In the genomic region with DNA sequence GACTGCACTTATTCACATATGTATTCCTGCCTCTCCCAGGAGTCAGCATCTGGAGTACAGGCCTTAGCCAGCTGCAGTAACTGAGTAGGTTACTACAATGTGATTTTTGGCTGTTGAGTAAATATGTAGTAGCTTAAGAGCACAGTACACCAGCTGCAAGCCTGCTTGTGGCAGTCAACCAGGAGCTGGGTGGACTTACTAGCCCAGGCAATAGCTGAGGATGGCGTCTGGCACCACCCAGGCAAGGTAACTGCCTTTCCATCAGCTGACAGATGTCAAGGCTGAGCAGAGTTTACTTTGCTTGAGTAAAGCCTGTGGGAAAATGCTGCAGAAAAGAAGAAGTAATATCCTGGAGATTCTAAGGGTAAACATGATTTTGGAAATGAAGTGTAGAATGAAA, we compare ENCODE assay signal across 1 cellular context.
TF ChIP-seq lines count a peak whose summit lies in the region.

No MANE protein-coding gene starts in this region.

TF ChIP-seq in K562, 482 proteins besides CTCF, POLR2A, EP300 and RAD21:
- no peak for TF ChIP-seq NR4A1 (CRISPR knock-in tag; IDR thresholded peaks at IDR 0.05)
- TF ChIP-seq NR4A1 (tag; IDR thresholded peaks at IDR 0.05) = no peak
- TF ChIP-seq GATA2 (CRISPR knock-in tag; IDR thresholded peaks at IDR 0.05) = no peak
- TF ChIP-seq POLR2G (IDR thresholded peaks at IDR 0.05; ENCODE audit: low read depth, low read length) = no peak
- TF ChIP-seq, protein P1, sequence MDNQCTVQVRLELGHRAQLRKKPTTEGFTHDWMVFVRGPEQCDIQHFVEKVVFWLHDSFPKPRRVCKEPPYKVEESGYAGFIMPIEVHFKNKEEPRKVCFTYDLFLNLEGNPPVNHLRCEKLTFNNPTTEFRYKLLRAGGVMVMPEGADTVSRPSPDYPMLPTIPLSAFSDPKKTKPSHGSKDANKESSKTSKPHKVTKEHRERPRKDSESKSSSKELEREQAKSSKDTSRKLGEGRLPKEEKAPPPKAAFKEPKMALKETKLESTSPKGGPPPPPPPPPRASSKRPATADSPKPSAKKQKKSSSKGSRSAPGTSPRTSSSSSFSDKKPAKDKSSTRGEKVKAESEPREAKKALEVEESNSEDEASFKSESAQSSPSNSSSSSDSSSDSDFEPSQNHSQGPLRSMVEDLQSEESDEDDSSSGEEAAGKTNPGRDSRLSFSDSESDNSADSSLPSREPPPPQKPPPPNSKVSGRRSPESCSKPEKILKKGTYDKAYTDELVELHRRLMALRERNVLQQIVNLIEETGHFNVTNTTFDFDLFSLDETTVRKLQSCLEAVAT (IDR thresholded peaks at IDR 0.05) = no peak
- no peak for TF ChIP-seq PHF8 (IDR thresholded peaks at IDR 0.05; ENCODE audit: borderline replicate concordance, low read length)
- TF ChIP-seq HDAC8 (tag; IDR thresholded peaks at IDR 0.05) = no peak
- TF ChIP-seq YBX1 (IDR thresholded peaks at IDR 0.05) = no peak
- TF ChIP-seq ZNF75A (CRISPR knock-in tag; IDR thresholded peaks at IDR 0.05) = peak; percentile 66; the same call in 1 of the 2 replicates
TF ChIP-seq in K562: peak in this region for 1.
